ENCODE assay signal across 8 cellular contexts in the genomic region with DNA sequence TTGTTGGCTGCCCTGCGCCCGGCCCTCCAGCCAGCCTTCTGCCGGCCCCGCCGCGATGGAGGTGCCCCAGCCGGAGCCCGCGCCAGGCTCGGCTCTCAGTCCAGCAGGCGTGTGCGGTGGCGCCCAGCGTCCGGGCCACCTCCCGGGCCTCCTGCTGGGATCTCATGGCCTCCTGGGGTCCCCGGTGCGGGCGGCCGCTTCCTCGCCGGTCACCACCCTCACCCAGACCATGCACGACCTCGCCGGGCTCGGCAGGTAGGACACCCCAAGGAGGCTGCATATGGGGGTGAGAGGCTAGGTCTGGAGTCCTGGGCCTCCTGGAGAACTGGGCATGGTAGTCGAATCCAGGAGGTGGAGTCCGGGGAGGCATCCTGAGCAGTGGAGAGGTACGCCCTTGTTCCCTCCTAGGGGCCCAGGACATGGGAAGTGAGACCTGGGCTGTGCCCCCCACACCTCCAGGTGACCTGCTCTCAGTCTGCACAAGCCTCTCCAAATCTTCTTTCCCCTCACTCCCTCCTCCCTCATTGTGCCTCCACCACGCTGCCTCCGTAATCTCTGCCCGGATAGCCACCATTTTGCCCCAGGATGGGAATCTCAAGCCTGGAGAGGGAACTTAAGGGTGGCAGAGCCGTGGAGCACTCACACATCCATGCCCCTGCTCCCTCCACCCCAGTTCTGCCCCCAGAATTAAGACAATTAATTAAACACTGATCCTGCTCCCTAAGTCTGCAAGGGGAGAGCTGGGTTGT. TPM values are rescaled to one million over a fixed set of nuclear protein-coding genes. Genes with fewer than 3 reads are reported as not detected.
DNase-seq lines count a peak whose midpoint lies in the region; ATAC-seq and TF ChIP-seq lines count a peak whose summit lies in the region.

No MANE protein-coding gene starts in this region.

- ATAC-seq in right cardiac atrium: peak in 1 of 2 donors; percentile 15
- ATAC-seq in stimulated activated effector memory CD8-positive, alpha-beta T cell treated with anti-CD3 and anti-CD28 coated beads, Interleukin-12 subunit alpha, Interleukin-12 subunit beta, amount 100 ng/mL, for 72 hours: peak; percentile 0

- WGBS in right cardiac atrium: 13% methylated on average over 33 of the region's 33 CpGs

- no peaks in the 10 kb centered on the region for H3K9me3 Mint-ChIP-seq in stimulated activated effector memory CD8-positive, alpha-beta T cell treated with anti-CD3 and anti-CD28 coated beads, Interleukin-12 subunit alpha, Interleukin-12 subunit beta, amount 100 ng/mL, for 72 hours

- POLR2A ChIA-PET in HEK293T (lab: Yijun Ruan, JAX): interaction anchor here (0.7 to 1.4 kb wide), 5 partner anchors 9 to 29 kb away, joined by 3 to 11 read pairs (median 5); partner anchors contain the start of genes ADISSP, AP5S1 and CENPB

- peak overlapping the region; percentile 82 for H3K4me3 ChIP-seq in WERI-Rb-1 (ENCODE audit: low read depth, low read length)
- peak overlapping the region; percentile 57 for H3K4me3 ChIP-seq in right cardiac atrium (ENCODE audit: low read length)

- H3K9me3 ChIP-seq in WERI-Rb-1 (ENCODE audit: severe bottlenecking) (no peaks in the 10 kb centered on the region), right cardiac atrium (ENCODE audit: control insufficient read depth, low read length) (no peaks in the 10 kb centered on the region)

- intact Hi-C loops in right cardiac atrium (cut with DNase I): no loop called here

- TF ChIP-seq CTCF in C4-2B (conservative IDR thresholded peaks at IDR 0.05) (no peak), WERI-Rb-1 (IDR thresholded peaks at IDR 0.05; ENCODE audit: low read depth, low read length) (no peak)

- no peaks in the 10 kb centered on the region for H3K4me1 ChIP-seq in right cardiac atrium (ENCODE audit: control insufficient read depth, insufficient read depth, low read length)

- H3K27ac Mint-ChIP-seq in stimulated activated effector memory CD8-positive, alpha-beta T cell treated with anti-CD3 and anti-CD28 coated beads, Interleukin-12 subunit alpha, Interleukin-12 subunit beta, amount 100 ng/mL, for 72 hours: peak overlapping the region; percentile 98

- H3K27me3 ChIP-seq in WERI-Rb-1 (ENCODE audit: insufficient read depth, low read depth, severe bottlenecking) (no peaks in the 10 kb centered on the region), right cardiac atrium (ENCODE audit: control insufficient read depth, insufficient read depth) (no peaks in the 10 kb centered on the region)

- peak overlapping the region; percentile 83 for H3K27ac ChIP-seq in C4-2B
- H3K27ac ChIP-seq in WERI-Rb-1: peak overlapping the region; percentile 81
- no peak overlapping the region for H3K27ac ChIP-seq in right cardiac atrium (ENCODE audit: low read length)

- CTCF ChIA-PET in HEK293T (lab: Yijun Ruan, JAX): interaction anchor here (1.0 to 2.0 kb wide), 2 partner anchors 22 to 24 kb away, joined by 5 read pairs; partner anchors contain the start of gene AP5S1

- no peak for DNase-seq in HEK293T (ENCODE audit: extremely low spot score)
- DNase-seq in WERI-Rb-1: no peak
- DNase-seq in right cardiac atrium: peak in 1 of 3 donors; percentile 55
- DNase-seq in stimulated activated effector memory CD8-positive, alpha-beta T cell treated with anti-CD3 and anti-CD28 coated beads, Interleukin-12 subunit alpha, Interleukin-12 subunit beta, amount 100 ng/mL, for 72 hours (ENCODE audit: low spot score in 2 of 2): no peak
- DNase-seq in activated effector memory CD4-positive, alpha-beta T cell treated with Interleukin-2 at 50 U/mL for 16 hours: no peak
- DNase-seq in NCI-H2171 (lab: John Stamatoyannopoulos, UW): no peak
- no peak for DNase-seq in COR-L47 (lab: John Stamatoyannopoulos, UW)

- H3K4me3 Mint-ChIP-seq in stimulated activated effector memory CD8-positive, alpha-beta T cell treated with anti-CD3 and anti-CD28 coated beads, Interleukin-12 subunit alpha, Interleukin-12 subunit beta, amount 100 ng/mL, for 72 hours: peak overlapping the region; percentile 99

- peaks cover 46% of the 10 kb centered on the region for H3K36me3 Mint-ChIP-seq in stimulated activated effector memory CD8-positive, alpha-beta T cell treated with anti-CD3 and anti-CD28 coated beads, Interleukin-12 subunit alpha, Interleukin-12 subunit beta, amount 100 ng/mL, for 72 hours

- H3K4me1 Mint-ChIP-seq in stimulated activated effector memory CD8-positive, alpha-beta T cell treated with anti-CD3 and anti-CD28 coated beads, Interleukin-12 subunit alpha, Interleukin-12 subunit beta, amount 100 ng/mL, for 72 hours: peaks cover 57% of the 10 kb centered on the region

- H3K36me3 ChIP-seq in WERI-Rb-1: peaks cover 27% of the 10 kb centered on the region

TF ChIP-seq in HEK293T, 16 proteins besides CTCF, POLR2A, EP300 and RAD21:
- no peak for TF ChIP-seq ZNF384 (IDR thresholded peaks at IDR 0.05)
- TF ChIP-seq L3MBTL2 (conservative IDR thresholded peaks at IDR 0.05): no peak
- 0 out of 2 replicates have a peak, but pooled peaks have one; percentile 23 for TF ChIP-seq HDGF (IDR thresholded peaks at IDR 0.05; ENCODE audit: borderline replicate concordance)

RNA-seq across cellular contexts. Expression of gene CDC25B, which starts 0.5 kb away (rescaled TPM):
- total RNA-seq in right cardiac atrium: 10 to 100 TPM in 3 of 4 donors, 1 to 10 TPM in 1; 10.0 to 12.2 (median 11.4) TPM
- polyA plus RNA-seq in right cardiac atrium: 7.9 TPM

RNA-seq across cellular contexts. Expression of gene CENPB, which starts 10.1 kb away (rescaled TPM):
- 10 to 100 TPM; 63.9 to 92.7 (median 72.1) TPM for total RNA-seq in right cardiac atrium
- 67.4 TPM for polyA plus RNA-seq in right cardiac atrium

RNA-seq across cellular contexts. Expression of gene SPEF1, which starts 15.4 kb away (rescaled TPM):
- total RNA-seq in right cardiac atrium: under 1 TPM in 1 of 4 donors, not detected in 3; 0.50 TPM
- polyA plus RNA-seq in right cardiac atrium: 0.07 TPM

RNA-seq across cellular contexts. Expression of gene AP5S1, which starts 23.7 kb away (rescaled TPM):
- 10 to 100 TPM; 12.3 to 17.2 (median 13.5) TPM for total RNA-seq in right cardiac atrium
- polyA plus RNA-seq in right cardiac atrium: 12.5 TPM

RNA-seq across cellular contexts. Expression of gene ADISSP, which starts 29.1 kb away (rescaled TPM):
- total RNA-seq in right cardiac atrium: 10 to 100 TPM; 11.7 to 13.7 (median 12.1) TPM
- 12.6 TPM for polyA plus RNA-seq in right cardiac atrium
